In genomic region chr3:141389703-141390102, GRCh38 we compare ENCODE assay signal across 1 cellular context.
TF ChIP-seq lines count a peak whose summit lies in the region.

No MANE protein-coding gene starts in this region.

TF ChIP-seq in H1, 55 proteins besides CTCF, POLR2A, EP300 and RAD21:
- TF ChIP-seq CHD2 (IDR thresholded peaks at IDR 0.05; ENCODE audit: low read length) (no peak), SIX5 (IDR thresholded peaks at IDR 0.05; ENCODE audit: low read depth, low read length) (no peak), FOSL1 (IDR thresholded peaks at IDR 0.05; ENCODE audit: insufficient read depth, low read depth, low read length) (no peak), USF2 (IDR thresholded peaks at IDR 0.05; ENCODE audit: low read length) (no peak), NANOG (IDR thresholded peaks at IDR 0.05; ENCODE audit: insufficient read depth, low read depth, low read length, poor library complexity, severe bottlenecking) (no peak), CEBPB (IDR thresholded peaks at IDR 0.05; ENCODE audit: low read depth, low read length) (peak; percentile 74; the same call in 1 of the 2 replicates)
